ENCODE assay signal across 10 cellular contexts in genomic region chr17:38510424-38511125, GRCh38.
A peak's percentile ranks its signal among the peaks of the same experiment; 100 is the strongest.
DNase-seq lines count a peak whose midpoint lies in the region; ATAC-seq and TF ChIP-seq lines count a peak whose summit lies in the region.
"Had no signal": no experiment of that assay in that cellular context is flagged by ENCODE, and none has a peak within 500 bp of the region (broad histone marks: within the 10 kb centered on the region; RNA-seq: fewer than 3 reads in every experiment).

No MANE protein-coding gene starts in this region.

- H3K36me3 Mint-ChIP-seq in activated CD4-positive, alpha-beta T cell treated with anti-CD3 and anti-CD28 coated beads, Interleukin-2, amount 10 ng/mL, durations not matched to agents 24 days and 14 days (ENCODE audit: low read depth) = peaks cover 3% of the 10 kb centered on the region
- H3K36me3 Mint-ChIP-seq in activated T-helper 17 cell treated with anti-CD3 and anti-CD28 coated beads, Interleukin-2, amount 50 U/mL, for 72 hours (ENCODE audit: low read depth) = peaks cover 8% of the 10 kb centered on the region

- ATAC-seq in activated T-helper 17 cell treated with anti-CD3 and anti-CD28 coated beads, Interleukin-2, amount 50 U/mL, for 72 hours (replicated peaks) = peak; percentile 35
- peak; percentile 12 for ATAC-seq in stimulated activated naive CD8-positive, alpha-beta T cell treated with anti-CD3 and anti-CD28 coated beads, Interleukin-15, Interleukin-2, amounts not matched to agents 100 U/mL and 50 U/mL, for 24 hours

- no peaks in the 10 kb centered on the region for H3K9me3 ChIP-seq in spleen

- WGBS in spleen, 5 donors = 25 to 60% (median 31%) methylated on average over 2 to 85 of the region's 85 CpGs

- no peak overlapping the region for H3K27ac ChIP-seq in spleen

- H3K4me1 ChIP-seq in spleen = peaks cover 6 to 66% (median 36%) of the 10 kb centered on the region in 6 donors

- peak overlapping the region; percentile 15 for H3K4me3 Mint-ChIP-seq in activated CD4-positive, alpha-beta T cell treated with anti-CD3 and anti-CD28 coated beads, Interleukin-2, amount 10 ng/mL, durations not matched to agents 24 days and 14 days
- no peak overlapping the region for H3K4me3 Mint-ChIP-seq in activated T-helper 17 cell treated with anti-CD3 and anti-CD28 coated beads, Interleukin-2, amount 50 U/mL, for 72 hours

- DNase-seq in activated CD4-positive, alpha-beta T cell treated with anti-CD3 and anti-CD28 coated beads, Interleukin-2, amount 10 ng/mL, durations not matched to agents 24 days and 14 days = no peak
- no peak for DNase-seq in activated CD4-positive, alpha-beta T cell treated with anti-CD3 and anti-CD28 coated beads, Interleukin-2, amount 50 U/mL, for 1 hour
- DNase-seq in iPS-NIHi11 (ENCODE audit: low spot score) (peak; percentile 88), spleen (no peak), SKM-1 treated with dmso at 0.1 percent for 144 hours (lab: John Stamatoyannopoulos, UW; ENCODE audit: unreplicated experiment) (no peak), GM19238 (ENCODE audit: insufficient read length, low spot score) (no peak)
- DNase-seq in stimulated activated naive CD8-positive, alpha-beta T cell treated with anti-CD3 and anti-CD28 coated beads, Interleukin-15, Interleukin-2, amounts not matched to agents 100 U/mL and 50 U/mL, for 24 hours = peak; percentile 19
- DNase-seq: occipital lobe had no signal

- H3K36me3 ChIP-seq in spleen = peaks cover 0 to 46% (median 4%) of the 10 kb centered on the region in 6 donors

- no peak for TF ChIP-seq CTCF in spleen (IDR thresholded peaks at IDR 0.05 in 8 of 11, conservative IDR thresholded peaks at IDR 0.05 in 3 of 11)

- peaks cover 6% of the 10 kb centered on the region for H3K4me1 Mint-ChIP-seq in activated CD4-positive, alpha-beta T cell treated with anti-CD3 and anti-CD28 coated beads, Interleukin-2, amount 10 ng/mL, durations not matched to agents 24 days and 14 days
- peaks cover 5% of the 10 kb centered on the region for H3K4me1 Mint-ChIP-seq in activated T-helper 17 cell treated with anti-CD3 and anti-CD28 coated beads, Interleukin-2, amount 50 U/mL, for 72 hours

- H3K4me3 ChIP-seq in spleen = peak overlapping the region in 2 of 8 donors; percentile 19 to 56

- no peak overlapping the region for H3K27ac Mint-ChIP-seq in activated CD4-positive, alpha-beta T cell treated with anti-CD3 and anti-CD28 coated beads, Interleukin-2, amount 10 ng/mL, durations not matched to agents 24 days and 14 days
- H3K27ac Mint-ChIP-seq in activated T-helper 17 cell treated with anti-CD3 and anti-CD28 coated beads, Interleukin-2, amount 50 U/mL, for 72 hours = no peak overlapping the region

- intact Hi-C loops in activated CD4-positive, alpha-beta T cell treated with anti-CD3 and anti-CD28 coated beads, Interleukin-2, amount 10 ng/mL, durations not matched to agents 24 days and 14 days (cut with micrococcal nuclease) = no loop called here
- intact Hi-C loops in spleen (cut with DNase I; ENCODE audit: low total_unique reads) = no loop called here

- peaks cover 42% of the 10 kb centered on the region for H3K27me3 Mint-ChIP-seq in activated CD4-positive, alpha-beta T cell treated with anti-CD3 and anti-CD28 coated beads, Interleukin-2, amount 10 ng/mL, durations not matched to agents 24 days and 14 days
- peaks cover 40% of the 10 kb centered on the region for H3K27me3 Mint-ChIP-seq in activated T-helper 17 cell treated with anti-CD3 and anti-CD28 coated beads, Interleukin-2, amount 50 U/mL, for 72 hours

- no peak for TF ChIP-seq POLR2A in spleen (IDR thresholded peaks at IDR 0.05)

- no peaks in the 10 kb centered on the region for H3K9me3 Mint-ChIP-seq in activated CD4-positive, alpha-beta T cell treated with anti-CD3 and anti-CD28 coated beads, Interleukin-2, amount 10 ng/mL, durations not matched to agents 24 days and 14 days
- no peaks in the 10 kb centered on the region for H3K9me3 Mint-ChIP-seq in activated T-helper 17 cell treated with anti-CD3 and anti-CD28 coated beads, Interleukin-2, amount 50 U/mL, for 72 hours
- H3K9me3 Mint-ChIP-seq: IgD-negative memory B cell had no signal

- peaks cover 0 to 52% (median 20%) of the 10 kb centered on the region in 7 donors for H3K27me3 ChIP-seq in spleen (replicated peaks in 1 of 7)

Comparison
In these comparisons a context has a peak if more than half of its experiments do, and no peak if none do; other contexts are left out.
1. DNase-seq: peak in iPS-NIHi11 (single experiment) and stimulated activated naive CD8-positive, alpha-beta T cell treated with anti-CD3 and anti-CD28 coated beads, Interleukin-15, Interleukin-2, amounts not matched to agents 100 U/mL and 50 U/mL, for 24 hours (single experiment); none in activated CD4-positive, alpha-beta T cell treated with anti-CD3 and anti-CD28 coated beads, Interleukin-2, amount 10 ng/mL, durations not matched to agents 24 days and 14 days (single experiment), activated CD4-positive, alpha-beta T cell treated with anti-CD3 and anti-CD28 coated beads, Interleukin-2, amount 50 U/mL, for 1 hour (single experiment), spleen (single experiment), SKM-1 treated with dmso at 0.1 percent for 144 hours (single experiment) and GM19238 (single experiment).